ENCODE assay signal across 8 cellular contexts in genomic region chr11:95835768-95836488, GRCh38. TPM values are rescaled to one million over a fixed set of nuclear protein-coding genes. Genes with fewer than 3 reads are reported as not detected.
DNase-seq lines count a peak whose midpoint lies in the region; ATAC-seq and TF ChIP-seq lines count a peak whose summit lies in the region.

No MANE protein-coding gene starts in this region.

- peaks cover 3% of the 10 kb centered on the region in 2 experiments; a peak in 2 of 4 replicates for H3K4me1 Mint-ChIP-seq in H9

- no peak overlapping the region for H3K18ac ChIP-seq in H9 (ENCODE audit: insufficient read length, low read depth, low read length)
- no peak overlapping the region for H3K18ac ChIP-seq in trophoblast cell (ENCODE audit: low read length)

- H2BK5ac ChIP-seq in H9 (ENCODE audit: insufficient read length, low read length) = no peak overlapping the region
- H2BK5ac ChIP-seq in trophoblast cell (ENCODE audit: low read depth, low read length, poor library complexity) = no peak overlapping the region

- H2BK12ac ChIP-seq in H9 (ENCODE audit: insufficient read length, low read depth, low read length) (no peak overlapping the region), trophoblast cell (ENCODE audit: low read length) (no peak overlapping the region)

- H4K91ac ChIP-seq in H9 (ENCODE audit: insufficient read length, low read depth, low read length) (no peak overlapping the region), trophoblast cell (ENCODE audit: low read depth, low read length) (no peak overlapping the region)

- H3K27ac ChIP-seq in H9 (ENCODE audit: insufficient read length, low read depth, low read length) = no peak overlapping the region
- H3K27ac ChIP-seq in trophoblast cell (ENCODE audit: low read depth, low read length) = no peak overlapping the region
- H3K27ac ChIP-seq in upper lobe of right lung = no peak overlapping the region

- H3K9me3 ChIP-seq in H9 (ENCODE audit: control insufficient read depth, low read depth, low read length) (no peaks in the 10 kb centered on the region), trophoblast cell (ENCODE audit: insufficient read depth, low read depth, low read length) (no peaks in the 10 kb centered on the region), upper lobe of right lung (no peaks in the 10 kb centered on the region)

- H3K4me1 ChIP-seq in H9 (ENCODE audit: insufficient read depth, low read length) (no peaks in the 10 kb centered on the region), trophoblast cell (ENCODE audit: control insufficient read depth in 1 of 2, insufficient read depth in 2 of 2, low read length in 2 of 2) (no peaks in the 10 kb centered on the region), upper lobe of right lung (no peaks in the 10 kb centered on the region)

- H3K56ac ChIP-seq in H9 (ENCODE audit: insufficient read length, low read depth, low read length) = no peak overlapping the region

- no peaks in the 10 kb centered on the region for H3K23me2 ChIP-seq in H9 (ENCODE audit: insufficient read length, low read depth, low read length, poor library complexity, severe bottlenecking)

- no peak overlapping the region for H2BK20ac ChIP-seq in H9 (ENCODE audit: low read depth, low read length, poor library complexity, severe bottlenecking)

- WGBS in H9 (ENCODE audit: extremely low coverage, insufficient read length, low lambda C conversion rate) = no CpG with 5 or more reads among the region's 3 CpGs
- WGBS in trophoblast cell (ENCODE audit: extremely low coverage, insufficient coverage, insufficient read length) = no CpG with 5 or more reads among the region's 3 CpGs

- H4K8ac ChIP-seq in H9 (replicated peaks; ENCODE audit: insufficient read length, low read depth, low read length) = no peak overlapping the region
- H4K8ac ChIP-seq in trophoblast cell (ENCODE audit: low read depth, low read length) = no peak overlapping the region

- H3K14ac ChIP-seq in H9 (ENCODE audit: insufficient read depth, low read length) (no peak overlapping the region), trophoblast cell (ENCODE audit: low read length) (no peak overlapping the region)

- H4K5ac ChIP-seq in H9 (ENCODE audit: insufficient read length, low read depth, low read length) = no peak overlapping the region

- peak; percentile 18 for DNase-seq in GF-D8 (lab: John Stamatoyannopoulos, UW)
- DNase-seq in H9 = peak; percentile 64
- DNase-seq in LoVo (ENCODE audit: low spot score) = peak; percentile 75
- peak; percentile 52 for DNase-seq in SHP77 treated with DMSO at 0.1 percent for 48 hours (lab: John Stamatoyannopoulos, UW)
- DNase-seq in activated naive CD4-positive, alpha-beta T cell (lab: John Stamatoyannopoulos, UW) = peak in 3 of 4 experiments; percentile 1 to 33 (median 18)
- DNase-seq in germinal center (ENCODE audit: low spot score) = peak; percentile 31
- peak; percentile 79 to 92 for DNase-seq in trophoblast cell
- DNase-seq in upper lobe of right lung = no peak

- H3K79me2 ChIP-seq in H9 (ENCODE audit: insufficient read depth, low read length) (no peaks in the 10 kb centered on the region), trophoblast cell (ENCODE audit: control insufficient read depth, insufficient read depth, low read length, poor library complexity) (no peaks in the 10 kb centered on the region)

- H3K4me3 Mint-ChIP-seq in H9 = no peak overlapping the region

- TF ChIP-seq CTCF in H9 (conservative IDR thresholded peaks at IDR 0.05) (peak; percentile 90), upper lobe of right lung (IDR thresholded peaks at IDR 0.05) (peak; percentile 90)

- H3K4me2 ChIP-seq in H9 (ENCODE audit: insufficient read depth, insufficient read length, low read length) (no peak overlapping the region), trophoblast cell (ENCODE audit: low read length) (no peak overlapping the region)

- peaks cover 0 to 7% of the 10 kb centered on the region in 2 experiments for H3K36me3 ChIP-seq in trophoblast cell (ENCODE audit: control insufficient read depth in 1 of 2, insufficient read depth in 2 of 2, low read length in 2 of 2)
- H3K36me3 ChIP-seq in upper lobe of right lung = peaks cover 75% of the 10 kb centered on the region

- H3K27me3 Mint-ChIP-seq in H9 (ENCODE audit: low read depth) = no peaks in the 10 kb centered on the region

- H3K79me1 ChIP-seq in H9 (ENCODE audit: insufficient read depth, low read depth, low read length, poor library complexity, severe bottlenecking) = no peaks in the 10 kb centered on the region
- no peaks in the 10 kb centered on the region for H3K79me1 ChIP-seq in trophoblast cell (ENCODE audit: low read length)

- no peak overlapping the region for H3K27ac Mint-ChIP-seq in H9

- intact Hi-C loops in upper lobe of right lung (cut with DNase I) = no loop called here

- no peak overlapping the region for H4K12ac ChIP-seq in trophoblast cell (ENCODE audit: low read depth, low read length)

- H2AFZ ChIP-seq in H9 (ENCODE audit: low read length) (no peak overlapping the region), trophoblast cell (ENCODE audit: insufficient read depth, low read length, poor library complexity) (no peak overlapping the region)

- peak; percentile 99 for ATAC-seq in upper lobe of right lung

- H3K23ac ChIP-seq in H9 (ENCODE audit: insufficient read length, low read depth, low read length) (no peak overlapping the region), trophoblast cell (ENCODE audit: low read length) (no peak overlapping the region)

- H3K36me3 Mint-ChIP-seq in H9 (ENCODE audit: insufficient read depth in 1 of 3, low read depth in 3 of 3) = peaks cover 11 to 46% (median 42%) of the 10 kb centered on the region in 3 experiments; a peak in 6 of 7 replicates

- H2AK5ac ChIP-seq in H9 (ENCODE audit: insufficient read length, low read length) = no peak overlapping the region
- H2AK5ac ChIP-seq in trophoblast cell (ENCODE audit: low read length) = no peak overlapping the region

- H3K9ac ChIP-seq in H9 (ENCODE audit: extremely low read depth, insufficient read length, low read length) (no peak overlapping the region), trophoblast cell (ENCODE audit: low read length) (no peak overlapping the region)

- no peaks in the 10 kb centered on the region for H3K9me3 Mint-ChIP-seq in H9

- H3K4me3 ChIP-seq in trophoblast cell (ENCODE audit: low read depth, low read length) = no peak overlapping the region
- H3K4me3 ChIP-seq in upper lobe of right lung = no peak overlapping the region

- H3K27me3 ChIP-seq in H9 (ENCODE audit: insufficient read depth, low read length) = no peaks in the 10 kb centered on the region
- H3K27me3 ChIP-seq in trophoblast cell (ENCODE audit: insufficient read depth, low read length) = no peaks in the 10 kb centered on the region
- H3K27me3 ChIP-seq in upper lobe of right lung = no peaks in the 10 kb centered on the region

- H3K4ac ChIP-seq in H9 (ENCODE audit: low read depth, low read length) = no peak overlapping the region
- no peak overlapping the region for H3K4ac ChIP-seq in trophoblast cell (ENCODE audit: low read depth, low read length)

- no peak overlapping the region for H3T11ph ChIP-seq in H9 (ENCODE audit: low read length)

- H2BK15ac ChIP-seq in H9 (ENCODE audit: low read depth, low read length) = no peak overlapping the region

- no peaks in the 10 kb centered on the region for H4K20me1 ChIP-seq in H9 (ENCODE audit: control insufficient read depth, insufficient read depth, insufficient read length)

- no peak overlapping the region for H2BK120ac ChIP-seq in H9 (ENCODE audit: low read depth, low read length, poor library complexity, severe bottlenecking)
- no peak overlapping the region for H2BK120ac ChIP-seq in trophoblast cell (ENCODE audit: insufficient read depth, low read length, poor library complexity)

RNA-seq across cellular contexts. Expression of gene CEP57, which starts 45.6 kb away (rescaled TPM):
- total RNA-seq in H9 (2021) (55.8 and 58.0 TPM in 2 replicates), upper lobe of right lung (33.8 TPM)
- 36.3 and 38.3 TPM in 2 replicates for polyA plus RNA-seq in trophoblast cell (2013)

RNA-seq across cellular contexts. Expression of gene FAM76B, which starts 46.3 kb away (rescaled TPM):
- total RNA-seq in H9 (2021) = 31.5 and 34.1 TPM in 2 replicates
- 21.6 and 23.8 TPM in 2 replicates for polyA plus RNA-seq in trophoblast cell (2013)
- 22.5 TPM for total RNA-seq in upper lobe of right lung
